ENCODE assay signal across 2 cellular contexts in the genomic region with DNA sequence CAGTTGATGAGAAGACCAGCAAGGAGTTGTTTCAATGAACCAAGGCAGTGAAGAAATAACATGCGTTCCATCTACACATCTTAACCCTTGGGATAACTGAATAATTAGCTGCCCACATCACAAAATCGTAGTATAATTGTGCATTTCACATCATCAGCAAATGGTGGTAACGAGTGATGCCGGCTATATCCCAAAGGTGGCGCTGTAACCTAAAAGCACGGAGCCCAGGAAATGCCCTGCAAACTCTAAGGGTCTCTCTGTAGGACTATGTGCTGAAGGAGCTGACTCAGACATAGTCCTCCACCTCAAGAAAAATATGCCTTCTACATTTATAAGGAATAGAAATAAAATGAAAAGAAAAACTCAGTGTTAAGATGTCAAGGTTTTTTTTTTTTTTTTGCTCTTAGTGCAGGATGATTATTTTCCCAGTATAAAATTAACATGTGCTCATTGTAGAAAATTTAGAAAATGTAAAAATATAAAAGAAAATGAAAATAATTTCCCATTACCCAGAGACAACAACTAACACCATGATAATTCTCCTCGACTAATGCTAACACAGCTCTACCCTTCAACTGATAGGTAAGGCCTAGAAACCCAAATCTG.
A peak's percentile ranks its signal among the peaks of the same experiment; 100 is the strongest.
TF ChIP-seq lines count a peak whose summit lies in the region.

No MANE protein-coding gene starts in this region.

TF ChIP-seq in WTC11, 78 proteins besides CTCF, POLR2A, EP300 and RAD21:
- TF ChIP-seq, protein P1, sequence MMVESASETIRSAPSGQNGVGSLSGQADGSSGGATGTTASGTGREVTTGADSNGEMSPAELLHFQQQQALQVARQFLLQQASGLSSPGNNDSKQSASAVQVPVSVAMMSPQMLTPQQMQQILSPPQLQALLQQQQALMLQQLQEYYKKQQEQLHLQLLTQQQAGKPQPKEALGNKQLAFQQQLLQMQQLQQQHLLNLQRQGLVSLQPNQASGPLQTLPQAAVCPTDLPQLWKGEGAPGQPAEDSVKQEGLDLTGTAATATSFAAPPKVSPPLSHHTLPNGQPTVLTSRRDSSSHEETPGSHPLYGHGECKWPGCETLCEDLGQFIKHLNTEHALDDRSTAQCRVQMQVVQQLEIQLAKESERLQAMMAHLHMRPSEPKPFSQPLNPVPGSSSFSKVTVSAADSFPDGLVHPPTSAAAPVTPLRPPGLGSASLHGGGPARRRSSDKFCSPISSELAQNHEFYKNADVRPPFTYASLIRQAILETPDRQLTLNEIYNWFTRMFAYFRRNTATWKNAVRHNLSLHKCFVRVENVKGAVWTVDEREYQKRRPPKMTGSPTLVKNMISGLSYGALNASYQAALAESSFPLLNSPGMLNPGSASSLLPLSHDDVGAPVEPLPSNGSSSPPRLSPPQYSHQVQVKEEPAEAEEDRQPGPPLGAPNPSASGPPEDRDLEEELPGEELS (CRISPR knock-in tag; IDR thresholded peaks at IDR 0.05), result no peak
- TF ChIP-seq, protein P2, sequence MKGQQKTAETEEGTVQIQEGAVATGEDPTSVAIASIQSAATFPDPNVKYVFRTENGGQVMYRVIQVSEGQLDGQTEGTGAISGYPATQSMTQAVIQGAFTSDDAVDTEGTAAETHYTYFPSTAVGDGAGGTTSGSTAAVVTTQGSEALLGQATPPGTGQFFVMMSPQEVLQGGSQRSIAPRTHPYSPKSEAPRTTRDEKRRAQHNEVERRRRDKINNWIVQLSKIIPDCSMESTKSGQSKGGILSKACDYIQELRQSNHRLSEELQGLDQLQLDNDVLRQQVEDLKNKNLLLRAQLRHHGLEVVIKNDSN (CRISPR knock-in tag; IDR thresholded peaks at IDR 0.05), result no peak
- TF ChIP-seq, protein P3, sequence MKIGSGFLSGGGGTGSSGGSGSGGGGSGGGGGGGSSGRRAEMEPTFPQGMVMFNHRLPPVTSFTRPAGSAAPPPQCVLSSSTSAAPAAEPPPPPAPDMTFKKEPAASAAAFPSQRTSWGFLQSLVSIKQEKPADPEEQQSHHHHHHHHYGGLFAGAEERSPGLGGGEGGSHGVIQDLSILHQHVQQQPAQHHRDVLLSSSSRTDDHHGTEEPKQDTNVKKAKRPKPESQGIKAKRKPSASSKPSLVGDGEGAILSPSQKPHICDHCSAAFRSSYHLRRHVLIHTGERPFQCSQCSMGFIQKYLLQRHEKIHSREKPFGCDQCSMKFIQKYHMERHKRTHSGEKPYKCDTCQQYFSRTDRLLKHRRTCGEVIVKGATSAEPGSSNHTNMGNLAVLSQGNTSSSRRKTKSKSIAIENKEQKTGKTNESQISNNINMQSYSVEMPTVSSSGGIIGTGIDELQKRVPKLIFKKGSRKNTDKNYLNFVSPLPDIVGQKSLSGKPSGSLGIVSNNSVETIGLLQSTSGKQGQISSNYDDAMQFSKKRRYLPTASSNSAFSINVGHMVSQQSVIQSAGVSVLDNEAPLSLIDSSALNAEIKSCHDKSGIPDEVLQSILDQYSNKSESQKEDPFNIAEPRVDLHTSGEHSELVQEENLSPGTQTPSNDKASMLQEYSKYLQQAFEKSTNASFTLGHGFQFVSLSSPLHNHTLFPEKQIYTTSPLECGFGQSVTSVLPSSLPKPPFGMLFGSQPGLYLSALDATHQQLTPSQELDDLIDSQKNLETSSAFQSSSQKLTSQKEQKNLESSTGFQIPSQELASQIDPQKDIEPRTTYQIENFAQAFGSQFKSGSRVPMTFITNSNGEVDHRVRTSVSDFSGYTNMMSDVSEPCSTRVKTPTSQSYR (CRISPR knock-in tag; IDR thresholded peaks at IDR 0.05), result no peak
- TF ChIP-seq NFATC4 (CRISPR knock-in tag; IDR thresholded peaks at IDR 0.05), result no peak
- no peak for TF ChIP-seq MYBL2 (CRISPR knock-in tag; IDR thresholded peaks at IDR 0.05)
- no peak for TF ChIP-seq ZNF263 (CRISPR knock-in tag; IDR thresholded peaks at IDR 0.05; ENCODE audit: low read depth)
- no peak for TF ChIP-seq GTF2I (CRISPR knock-in tag; conservative IDR thresholded peaks at IDR 0.05)

TF ChIP-seq in HepG2, 621 proteins besides CTCF, POLR2A, EP300 and RAD21 (continues in another document):
- TF ChIP-seq ZBTB8A (CRISPR knock-in tag; IDR thresholded peaks at IDR 0.05; ENCODE audit: borderline replicate concordance, low read depth), result no peak
- TF ChIP-seq, protein P4, sequence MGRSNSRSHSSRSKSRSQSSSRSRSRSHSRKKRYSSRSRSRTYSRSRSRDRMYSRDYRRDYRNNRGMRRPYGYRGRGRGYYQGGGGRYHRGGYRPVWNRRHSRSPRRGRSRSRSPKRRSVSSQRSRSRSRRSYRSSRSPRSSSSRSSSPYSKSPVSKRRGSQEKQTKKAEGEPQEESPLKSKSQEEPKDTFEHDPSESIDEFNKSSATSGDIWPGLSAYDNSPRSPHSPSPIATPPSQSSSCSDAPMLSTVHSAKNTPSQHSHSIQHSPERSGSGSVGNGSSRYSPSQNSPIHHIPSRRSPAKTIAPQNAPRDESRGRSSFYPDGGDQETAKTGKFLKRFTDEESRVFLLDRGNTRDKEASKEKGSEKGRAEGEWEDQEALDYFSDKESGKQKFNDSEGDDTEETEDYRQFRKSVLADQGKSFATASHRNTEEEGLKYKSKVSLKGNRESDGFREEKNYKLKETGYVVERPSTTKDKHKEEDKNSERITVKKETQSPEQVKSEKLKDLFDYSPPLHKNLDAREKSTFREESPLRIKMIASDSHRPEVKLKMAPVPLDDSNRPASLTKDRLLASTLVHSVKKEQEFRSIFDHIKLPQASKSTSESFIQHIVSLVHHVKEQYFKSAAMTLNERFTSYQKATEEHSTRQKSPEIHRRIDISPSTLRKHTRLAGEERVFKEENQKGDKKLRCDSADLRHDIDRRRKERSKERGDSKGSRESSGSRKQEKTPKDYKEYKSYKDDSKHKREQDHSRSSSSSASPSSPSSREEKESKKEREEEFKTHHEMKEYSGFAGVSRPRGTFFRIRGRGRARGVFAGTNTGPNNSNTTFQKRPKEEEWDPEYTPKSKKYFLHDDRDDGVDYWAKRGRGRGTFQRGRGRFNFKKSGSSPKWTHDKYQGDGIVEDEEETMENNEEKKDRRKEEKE (IDR thresholded peaks at IDR 0.05), result no peak
- no peak for TF ChIP-seq NFKBIZ (CRISPR knock-in tag; IDR thresholded peaks at IDR 0.05)
- TF ChIP-seq RFXANK (CRISPR knock-in tag; IDR thresholded peaks at IDR 0.05), result no peak
- TF ChIP-seq ZNF317 (CRISPR knock-in tag; IDR thresholded peaks at IDR 0.05), result no peak
- TF ChIP-seq STAG1 (CRISPR knock-in tag; IDR thresholded peaks at IDR 0.05), result peak; percentile 84
- no peak for TF ChIP-seq PAF1 (CRISPR knock-in tag; IDR thresholded peaks at IDR 0.05)
- no peak for TF ChIP-seq NFYB (CRISPR knock-in tag; IDR thresholded peaks at IDR 0.05)
- TF ChIP-seq ZFP90 (CRISPR knock-in tag; IDR thresholded peaks at IDR 0.05; ENCODE audit: borderline replicate concordance), result no peak
- TF ChIP-seq, protein P5, sequence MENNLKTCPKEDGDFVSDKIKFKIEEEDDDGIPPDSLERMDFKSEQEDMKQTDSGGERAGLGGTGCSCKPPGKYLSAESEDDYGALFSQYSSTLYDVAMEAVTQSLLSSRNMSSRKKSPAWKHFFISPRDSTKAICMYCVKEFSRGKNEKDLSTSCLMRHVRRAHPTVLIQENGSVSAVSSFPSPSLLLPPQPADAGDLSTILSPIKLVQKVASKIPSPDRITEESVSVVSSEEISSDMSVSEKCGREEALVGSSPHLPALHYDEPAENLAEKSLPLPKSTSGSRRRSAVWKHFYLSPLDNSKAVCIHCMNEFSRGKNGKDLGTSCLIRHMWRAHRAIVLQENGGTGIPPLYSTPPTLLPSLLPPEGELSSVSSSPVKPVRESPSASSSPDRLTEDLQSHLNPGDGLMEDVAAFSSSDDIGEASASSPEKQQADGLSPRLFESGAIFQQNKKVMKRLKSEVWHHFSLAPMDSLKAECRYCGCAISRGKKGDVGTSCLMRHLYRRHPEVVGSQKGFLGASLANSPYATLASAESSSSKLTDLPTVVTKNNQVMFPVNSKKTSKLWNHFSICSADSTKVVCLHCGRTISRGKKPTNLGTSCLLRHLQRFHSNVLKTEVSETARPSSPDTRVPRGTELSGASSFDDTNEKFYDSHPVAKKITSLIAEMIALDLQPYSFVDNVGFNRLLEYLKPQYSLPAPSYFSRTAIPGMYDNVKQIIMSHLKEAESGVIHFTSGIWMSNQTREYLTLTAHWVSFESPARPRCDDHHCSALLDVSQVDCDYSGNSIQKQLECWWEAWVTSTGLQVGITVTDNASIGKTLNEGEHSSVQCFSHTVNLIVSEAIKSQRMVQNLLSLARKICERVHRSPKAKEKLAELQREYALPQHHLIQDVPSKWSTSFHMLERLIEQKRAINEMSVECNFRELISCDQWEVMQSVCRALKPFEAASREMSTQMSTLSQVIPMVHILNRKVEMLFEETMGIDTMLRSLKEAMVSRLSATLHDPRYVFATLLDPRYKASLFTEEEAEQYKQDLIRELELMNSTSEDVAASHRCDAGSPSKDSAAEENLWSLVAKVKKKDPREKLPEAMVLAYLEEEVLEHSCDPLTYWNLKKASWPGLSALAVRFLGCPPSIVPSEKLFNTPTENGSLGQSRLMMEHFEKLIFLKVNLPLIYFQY (CRISPR knock-in tag; IDR thresholded peaks at IDR 0.05; ENCODE audit: borderline replicate concordance), result no peak
- TF ChIP-seq GTF2F1 (IDR thresholded peaks at IDR 0.05; ENCODE audit: low read length), result no peak
- peak; percentile 53; the same call in 1 of the 2 replicates for TF ChIP-seq MAFF (IDR thresholded peaks at IDR 0.05; ENCODE audit: low read depth, low read length)
- TF ChIP-seq, protein P6, sequence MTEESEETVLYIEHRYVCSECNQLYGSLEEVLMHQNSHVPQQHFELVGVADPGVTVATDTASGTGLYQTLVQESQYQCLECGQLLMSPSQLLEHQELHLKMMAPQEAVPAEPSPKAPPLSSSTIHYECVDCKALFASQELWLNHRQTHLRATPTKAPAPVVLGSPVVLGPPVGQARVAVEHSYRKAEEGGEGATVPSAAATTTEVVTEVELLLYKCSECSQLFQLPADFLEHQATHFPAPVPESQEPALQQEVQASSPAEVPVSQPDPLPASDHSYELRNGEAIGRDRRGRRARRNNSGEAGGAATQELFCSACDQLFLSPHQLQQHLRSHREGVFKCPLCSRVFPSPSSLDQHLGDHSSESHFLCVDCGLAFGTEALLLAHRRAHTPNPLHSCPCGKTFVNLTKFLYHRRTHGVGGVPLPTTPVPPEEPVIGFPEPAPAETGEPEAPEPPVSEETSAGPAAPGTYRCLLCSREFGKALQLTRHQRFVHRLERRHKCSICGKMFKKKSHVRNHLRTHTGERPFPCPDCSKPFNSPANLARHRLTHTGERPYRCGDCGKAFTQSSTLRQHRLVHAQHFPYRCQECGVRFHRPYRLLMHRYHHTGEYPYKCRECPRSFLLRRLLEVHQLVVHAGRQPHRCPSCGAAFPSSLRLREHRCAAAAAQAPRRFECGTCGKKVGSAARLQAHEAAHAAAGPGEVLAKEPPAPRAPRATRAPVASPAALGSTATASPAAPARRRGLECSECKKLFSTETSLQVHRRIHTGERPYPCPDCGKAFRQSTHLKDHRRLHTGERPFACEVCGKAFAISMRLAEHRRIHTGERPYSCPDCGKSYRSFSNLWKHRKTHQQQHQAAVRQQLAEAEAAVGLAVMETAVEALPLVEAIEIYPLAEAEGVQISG (CRISPR knock-in tag; IDR thresholded peaks at IDR 0.05), result no peak
- TF ChIP-seq, protein P7, sequence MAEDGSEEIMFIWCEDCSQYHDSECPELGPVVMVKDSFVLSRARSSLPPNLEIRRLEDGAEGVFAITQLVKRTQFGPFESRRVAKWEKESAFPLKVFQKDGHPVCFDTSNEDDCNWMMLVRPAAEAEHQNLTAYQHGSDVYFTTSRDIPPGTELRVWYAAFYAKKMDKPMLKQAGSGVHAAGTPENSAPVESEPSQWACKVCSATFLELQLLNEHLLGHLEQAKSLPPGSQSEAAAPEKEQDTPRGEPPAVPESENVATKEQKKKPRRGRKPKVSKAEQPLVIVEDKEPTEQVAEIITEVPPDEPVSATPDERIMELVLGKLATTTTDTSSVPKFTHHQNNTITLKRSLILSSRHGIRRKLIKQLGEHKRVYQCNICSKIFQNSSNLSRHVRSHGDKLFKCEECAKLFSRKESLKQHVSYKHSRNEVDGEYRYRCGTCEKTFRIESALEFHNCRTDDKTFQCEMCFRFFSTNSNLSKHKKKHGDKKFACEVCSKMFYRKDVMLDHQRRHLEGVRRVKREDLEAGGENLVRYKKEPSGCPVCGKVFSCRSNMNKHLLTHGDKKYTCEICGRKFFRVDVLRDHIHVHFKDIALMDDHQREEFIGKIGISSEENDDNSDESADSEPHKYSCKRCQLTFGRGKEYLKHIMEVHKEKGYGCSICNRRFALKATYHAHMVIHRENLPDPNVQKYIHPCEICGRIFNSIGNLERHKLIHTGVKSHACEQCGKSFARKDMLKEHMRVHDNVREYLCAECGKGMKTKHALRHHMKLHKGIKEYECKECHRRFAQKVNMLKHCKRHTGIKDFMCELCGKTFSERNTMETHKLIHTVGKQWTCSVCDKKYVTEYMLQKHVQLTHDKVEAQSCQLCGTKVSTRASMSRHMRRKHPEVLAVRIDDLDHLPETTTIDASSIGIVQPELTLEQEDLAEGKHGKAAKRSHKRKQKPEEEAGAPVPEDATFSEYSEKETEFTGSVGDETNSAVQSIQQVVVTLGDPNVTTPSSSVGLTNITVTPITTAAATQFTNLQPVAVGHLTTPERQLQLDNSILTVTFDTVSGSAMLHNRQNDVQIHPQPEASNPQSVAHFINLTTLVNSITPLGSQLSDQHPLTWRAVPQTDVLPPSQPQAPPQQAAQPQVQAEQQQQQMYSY (CRISPR knock-in tag; IDR thresholded peaks at IDR 0.05), result no peak
- peak; percentile 44 to 70; a peak in 3 of 4 replicates for TF ChIP-seq MAFK (conservative IDR thresholded peaks at IDR 0.05 in 1 of 2, IDR thresholded peaks at IDR 0.05 in 1 of 2; ENCODE audit: low read length in 2 of 2)
- no peak for TF ChIP-seq NCOR1 (IDR thresholded peaks at IDR 0.05; ENCODE audit: borderline replicate concordance, low read length)
- TF ChIP-seq ZNF564 (CRISPR knock-in tag; IDR thresholded peaks at IDR 0.05), result no peak
- TF ChIP-seq SMC3 (IDR thresholded peaks at IDR 0.05; ENCODE audit: low read length), result peak; percentile 68
- TF ChIP-seq GFI1 (CRISPR knock-in tag; IDR thresholded peaks at IDR 0.05; ENCODE audit: borderline replicate concordance), result no peak
- TF ChIP-seq BHLHE40 (IDR thresholded peaks at IDR 0.05; ENCODE audit: low read length), result no peak
- no peak for TF ChIP-seq ZNF589 (CRISPR knock-in tag; conservative IDR thresholded peaks at IDR 0.05)
- TF ChIP-seq ZNF510 (CRISPR knock-in tag; IDR thresholded peaks at IDR 0.05; ENCODE audit: low read depth), result no peak
- TF ChIP-seq TCF7L2 (IDR thresholded peaks at IDR 0.05; ENCODE audit: low read depth, low read length), result no peak
- no peak for TF ChIP-seq ZNF891 (CRISPR knock-in tag; IDR thresholded peaks at IDR 0.05)
- no peak for TF ChIP-seq SOX6 (IDR thresholded peaks at IDR 0.05)
- 0 out of 2 replicates have a peak, but pooled peaks have one; percentile 22 for TF ChIP-seq SOX6 (CRISPR knock-in tag; IDR thresholded peaks at IDR 0.05)
- TF ChIP-seq, protein P8, sequence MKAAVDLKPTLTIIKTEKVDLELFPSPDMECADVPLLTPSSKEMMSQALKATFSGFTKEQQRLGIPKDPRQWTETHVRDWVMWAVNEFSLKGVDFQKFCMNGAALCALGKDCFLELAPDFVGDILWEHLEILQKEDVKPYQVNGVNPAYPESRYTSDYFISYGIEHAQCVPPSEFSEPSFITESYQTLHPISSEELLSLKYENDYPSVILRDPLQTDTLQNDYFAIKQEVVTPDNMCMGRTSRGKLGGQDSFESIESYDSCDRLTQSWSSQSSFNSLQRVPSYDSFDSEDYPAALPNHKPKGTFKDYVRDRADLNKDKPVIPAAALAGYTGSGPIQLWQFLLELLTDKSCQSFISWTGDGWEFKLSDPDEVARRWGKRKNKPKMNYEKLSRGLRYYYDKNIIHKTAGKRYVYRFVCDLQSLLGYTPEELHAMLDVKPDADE (CRISPR knock-in tag; IDR thresholded peaks at IDR 0.05), result no peak
- TF ChIP-seq ATRX (CRISPR knock-in tag; IDR thresholded peaks at IDR 0.05; ENCODE audit: borderline replicate concordance), result no peak
- TF ChIP-seq MED1 (CRISPR knock-in tag; IDR thresholded peaks at IDR 0.05), result 0 out of 2 replicates have a peak, but pooled peaks have one; percentile 15
- no peak for TF ChIP-seq NCOA1 (CRISPR knock-in tag; IDR thresholded peaks at IDR 0.05)
- no peak for TF ChIP-seq ZNF260 (CRISPR knock-in tag; IDR thresholded peaks at IDR 0.05; ENCODE audit: borderline replicate concordance, low read depth)
- no peak for TF ChIP-seq ZNF264 (CRISPR knock-in tag; IDR thresholded peaks at IDR 0.05)
